Comparison of ENCODE assay signal across 8 cellular contexts in genomic region chr5:141664733-141665461, GRCh38. TPM values are rescaled to one million over a fixed set of nuclear protein-coding genes. Genes with fewer than 3 reads are reported as not detected.
DNase-seq lines count a peak whose midpoint lies in the region; ATAC-seq and TF ChIP-seq lines count a peak whose summit lies in the region.

No MANE protein-coding gene starts in this region.

- intact Hi-C loops in CD14-positive monocyte (cut with micrococcal nuclease) (loop anchor here (5.0 to 10.0 kb wide), 2 partner anchors 150 to 162 kb away; no protein-coding TSS in a partner anchor), mucosa of descending colon (cut with DNase I, micrococcal nuclease) (no loop called here)

- DNase-seq in CD14-positive monocyte (ENCODE audit: low spot score) (peak; percentile 80), NCI-H526 treated with DMSO at 0.1 percent for 48 hours (lab: John Stamatoyannopoulos, UW) (peak; percentile 18), mucosa of descending colon (peak; percentile 84 to 90 (median 89))
- DNase-seq in activated CD4-positive, alpha-beta memory T cell treated with anti-CD3 and anti-CD28 coated beads, Interleukin-2, amount 10 ng/mL, durations not matched to agents 7 days and 5 days: peak; percentile 80
- peak; percentile 42 to 62 (median 47) for DNase-seq in effector memory CD4-positive, alpha-beta T cell
- peak; percentile 43 to 65 for DNase-seq in stimulated activated CD8-positive, alpha-beta memory T cell treated with anti-CD3 and anti-CD28 coated beads, Interleukin-7, amount 100 ng/mL, for 1 hour (ENCODE audit: low read depth in 2 of 2)

- POLR2A ChIA-PET in activated CD4-positive, alpha-beta memory T cell treated with anti-CD3 and anti-CD28 coated beads, Interleukin-2, amount 10 ng/mL, durations not matched to agents 7 days and 5 days (lab: Charles Lee): interaction anchor here (0.6 to 1.4 kb wide), 5 partner anchors 11 to 304 kb away, joined by 3 read pairs; partner anchors contain the start of genes FCHSD1 and RNF14

- H3K27ac Mint-ChIP-seq in CD14-positive monocyte: peak overlapping the region in 1 of 7 donors; percentile 28
- no peak overlapping the region for H3K27ac Mint-ChIP-seq in activated CD4-positive, alpha-beta memory T cell treated with anti-CD3 and anti-CD28 coated beads, Interleukin-2, amount 10 ng/mL, durations not matched to agents 7 days and 5 days

- H3K4me1 ChIP-seq in effector memory CD4-positive, alpha-beta T cell (ENCODE audit: control insufficient read depth, insufficient read depth, low read length, poor library complexity, severe bottlenecking): no peaks in the 10 kb centered on the region
- peaks cover 2% of the 10 kb centered on the region for H3K4me1 ChIP-seq in mucosa of descending colon (ENCODE audit: low read depth)

- CTCF ChIA-PET in activated CD4-positive, alpha-beta memory T cell treated with anti-CD3 and anti-CD28 coated beads, Interleukin-2, amount 10 ng/mL, durations not matched to agents 7 days and 5 days (lab: Charles Lee): interaction anchor here (0.7 to 12.1 kb wide), 30 partner anchors 9 to 326 kb away, joined by 3 to 67 read pairs (median 4); partner anchors contain the start of genes FCHSD1, HDAC3, PCDH1 and RELL2

- no peaks in the 10 kb centered on the region for H3K27me3 ChIP-seq in effector memory CD4-positive, alpha-beta T cell (replicated peaks; ENCODE audit: control insufficient read depth, insufficient read depth, low read length, poor library complexity, severe bottlenecking)

- H3K36me3 ChIP-seq in effector memory CD4-positive, alpha-beta T cell (ENCODE audit: control insufficient read depth, insufficient read depth, low read length): no peaks in the 10 kb centered on the region
- no peaks in the 10 kb centered on the region for H3K36me3 ChIP-seq in mucosa of descending colon (ENCODE audit: low read depth)

- H3K4me1 Mint-ChIP-seq in CD14-positive monocyte: peaks cover 4% of the 10 kb centered on the region
- H3K4me1 Mint-ChIP-seq in activated CD4-positive, alpha-beta memory T cell treated with anti-CD3 and anti-CD28 coated beads, Interleukin-2, amount 10 ng/mL, durations not matched to agents 7 days and 5 days: peaks cover 5% of the 10 kb centered on the region

- no peak overlapping the region for H3K27ac ChIP-seq in effector memory CD4-positive, alpha-beta T cell (ENCODE audit: insufficient read depth, low read length, poor library complexity, severe bottlenecking)

- ATAC-seq in GM18909 (IDR thresholded peaks at IDR 0.05; ENCODE audit: poor library complexity, unreplicated experiment) (peak; percentile 89), HG03108 (IDR thresholded peaks at IDR 0.05; ENCODE audit: unreplicated experiment) (peak; percentile 96), mucosa of descending colon (peak; percentile 98)

- H3K36me3 Mint-ChIP-seq in CD14-positive monocyte: peaks cover 50 to 52% of the 10 kb centered on the region in 2 donors
- no peaks in the 10 kb centered on the region for H3K36me3 Mint-ChIP-seq in activated CD4-positive, alpha-beta memory T cell treated with anti-CD3 and anti-CD28 coated beads, Interleukin-2, amount 10 ng/mL, durations not matched to agents 7 days and 5 days (ENCODE audit: low read depth)

- H3K27me3 Mint-ChIP-seq in CD14-positive monocyte (ENCODE audit: low read depth in 3 of 3): peaks cover 0 to 2% (median 1%) of the 10 kb centered on the region in 3 donors
- no peaks in the 10 kb centered on the region for H3K27me3 Mint-ChIP-seq in activated CD4-positive, alpha-beta memory T cell treated with anti-CD3 and anti-CD28 coated beads, Interleukin-2, amount 10 ng/mL, durations not matched to agents 7 days and 5 days

- no peaks in the 10 kb centered on the region for H3K9me3 ChIP-seq in effector memory CD4-positive, alpha-beta T cell (ENCODE audit: control insufficient read depth, low read length)
- no peaks in the 10 kb centered on the region for H3K9me3 ChIP-seq in mucosa of descending colon

- H3K4me3 ChIP-seq in effector memory CD4-positive, alpha-beta T cell (ENCODE audit: insufficient read depth, low read depth, low read length, poor library complexity, severe bottlenecking): no peak overlapping the region
- no peak overlapping the region for H3K4me3 ChIP-seq in mucosa of descending colon

- peaks cover 0 to 3% (median 0%) of the 10 kb centered on the region in 7 donors for H3K9me3 Mint-ChIP-seq in CD14-positive monocyte
- no peaks in the 10 kb centered on the region for H3K9me3 Mint-ChIP-seq in activated CD4-positive, alpha-beta memory T cell treated with anti-CD3 and anti-CD28 coated beads, Interleukin-2, amount 10 ng/mL, durations not matched to agents 7 days and 5 days

- no peak overlapping the region for H3K4me3 Mint-ChIP-seq in CD14-positive monocyte
- H3K4me3 Mint-ChIP-seq in activated CD4-positive, alpha-beta memory T cell treated with anti-CD3 and anti-CD28 coated beads, Interleukin-2, amount 10 ng/mL, durations not matched to agents 7 days and 5 days: no peak overlapping the region

- TF ChIP-seq CTCF in CD14-positive monocyte (IDR thresholded peaks at IDR 0.05) (peak; percentile 88), mucosa of descending colon (IDR thresholded peaks at IDR 0.05) (peak; percentile 75)

RNA-seq across cellular contexts. Expression of gene FCHSD1, which starts 13.7 kb away (rescaled TPM):
- 1 to 10 TPM; 3.0 to 3.4 TPM for polyA plus RNA-seq in CD14-positive monocyte
- 10 to 100 TPM; 69.8 to 71.8 TPM for total RNA-seq in activated CD4-positive, alpha-beta memory T cell treated with anti-CD3 and anti-CD28 coated beads, Interleukin-2, amount 10 ng/mL, durations not matched to agents 7 days and 5 days
- 10 to 100 TPM; 16.3 to 23.3 (median 17.6) TPM for total RNA-seq in mucosa of descending colon

RNA-seq across cellular contexts. Expression of gene ARAP3, which starts 17.1 kb away (rescaled TPM):
- 1 to 10 TPM; 1.2 to 2.2 TPM for polyA plus RNA-seq in CD14-positive monocyte
- total RNA-seq in activated CD4-positive, alpha-beta memory T cell treated with anti-CD3 and anti-CD28 coated beads, Interleukin-2, amount 10 ng/mL, durations not matched to agents 7 days and 5 days: 10 to 100 TPM; 13.6 to 13.9 TPM
- 10 to 100 TPM in 1 of 3 donors, 1 to 10 TPM in 2; 5.7 to 10.9 (median 8.0) TPM for total RNA-seq in mucosa of descending colon

RNA-seq across cellular contexts. Expression of gene RELL2, which starts 28.1 kb away (rescaled TPM):
- polyA plus RNA-seq in CD14-positive monocyte: 1 to 10 TPM; 1.0 to 1.3 TPM
- 10 to 100 TPM; 18.8 to 19.4 TPM for total RNA-seq in activated CD4-positive, alpha-beta memory T cell treated with anti-CD3 and anti-CD28 coated beads, Interleukin-2, amount 10 ng/mL, durations not matched to agents 7 days and 5 days
- total RNA-seq in mucosa of descending colon: 1 to 10 TPM; 2.3 to 3.9 (median 3.3) TPM

RNA-seq across cellular contexts. Expression of gene HDAC3, which starts 28.2 kb away (rescaled TPM):
- polyA plus RNA-seq in CD14-positive monocyte: 10 to 100 TPM; 80.5 to 82.3 TPM
- 10 to 100 TPM; 72.0 to 77.9 TPM for total RNA-seq in activated CD4-positive, alpha-beta memory T cell treated with anti-CD3 and anti-CD28 coated beads, Interleukin-2, amount 10 ng/mL, durations not matched to agents 7 days and 5 days
- 10 to 100 TPM; 45.1 to 47.0 (median 45.8) TPM for total RNA-seq in mucosa of descending colon

RNA-seq across cellular contexts. Expression of gene DIAPH1, which starts 46.1 kb away (rescaled TPM):
- 10 to 100 TPM; 60.2 to 98.6 TPM for polyA plus RNA-seq in CD14-positive monocyte
- 100 to 1,000 TPM; 317 to 323 TPM for total RNA-seq in activated CD4-positive, alpha-beta memory T cell treated with anti-CD3 and anti-CD28 coated beads, Interleukin-2, amount 10 ng/mL, durations not matched to agents 7 days and 5 days
- total RNA-seq in mucosa of descending colon: 10 to 100 TPM; 53.3 to 87.7 (median 82.7) TPM

Comparison
In these comparisons a context has a peak if more than half of its experiments do, and no peak if none do; other contexts are left out.
1. DNase-seq: peak in every context shown above with its lines; median percentile 89 in mucosa of descending colon; 80 in CD14-positive monocyte; 80 in activated CD4-positive, alpha-beta memory T cell treated with anti-CD3 and anti-CD28 coated beads, Interleukin-2, amount 10 ng/mL, durations not matched to agents 7 days and 5 days; 54 in stimulated activated CD8-positive, alpha-beta memory T cell treated with anti-CD3 and anti-CD28 coated beads, Interleukin-7, amount 100 ng/mL, for 1 hour; 47 in effector memory CD4-positive, alpha-beta T cell; 18 in NCI-H526 treated with DMSO at 0.1 percent for 48 hours.
2. RNA of gene RELL2, which starts 28.1 kb away (total RNA-seq): 18.8 to 19.4 TPM in activated CD4-positive, alpha-beta memory T cell treated with anti-CD3 and anti-CD28 coated beads, Interleukin-2, amount 10 ng/mL, durations not matched to agents 7 days and 5 days; 2.3 to 3.9 TPM in mucosa of descending colon; every median in the first group is over 4 times any median in the second.
3. intact Hi-C loops: an anchor here in CD14-positive monocyte (5.0 to 10.0 kb wide); none called in mucosa of descending colon.
4. Peak in every context shown above with its lines, with median percentiles within 50 percentile points of each other: ATAC-seq.